28 cellular contexts compared by ENCODE assay signal in the genomic region with DNA sequence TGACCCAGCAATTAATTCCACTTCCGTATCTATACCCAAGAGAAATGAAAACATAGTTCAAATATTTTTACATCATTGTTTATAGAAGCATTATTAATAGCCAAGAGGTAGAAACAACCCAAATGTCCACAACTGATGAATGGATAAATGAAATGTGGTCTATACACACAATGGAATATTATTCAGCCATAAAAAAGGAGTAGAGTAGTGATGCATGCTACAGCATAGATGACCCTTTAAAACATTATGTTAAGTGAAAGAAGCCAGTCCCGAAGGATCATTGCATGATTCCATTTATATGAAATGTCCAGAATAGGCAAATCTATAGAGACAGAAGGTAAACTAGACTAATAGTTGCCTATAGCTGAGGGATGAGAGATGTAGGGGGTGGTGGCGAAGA.
"Had no signal": no experiment of that assay in that cellular context is flagged by ENCODE, and none has a peak within 500 bp of the region (broad histone marks: within the 10 kb centered on the region; RNA-seq: fewer than 3 reads in every experiment).

No MANE protein-coding gene starts in this region.

- H3K4me1 ChIP-seq: colonic mucosa, esophagus muscularis mucosa, esophagus squamous epithelium, foreskin keratinocyte, gastroesophageal sphincter, heart left ventricle, heart right ventricle had no signal

- H3K27ac ChIP-seq: colonic mucosa, coronary artery, dorsolateral prefrontal cortex, epithelial cell of prostate, esophagus muscularis mucosa, esophagus squamous epithelium, foreskin keratinocyte, gastrocnemius medialis, gastroesophageal sphincter, heart left ventricle, heart right ventricle, hepatocyte had no signal

- ATAC-seq: effector memory CD8-positive, alpha-beta T cell; esophagus mucosa; foreskin keratinocyte; gastrocnemius medialis; gastroesophageal sphincter; heart left ventricle; heart right ventricle had no signal

- H3K4me3 ChIP-seq: colonic mucosa, coronary artery, dorsolateral prefrontal cortex, esophagus muscularis mucosa, esophagus squamous epithelium, gastrocnemius medialis, gastroesophageal sphincter, heart left ventricle, heart right ventricle, hepatocyte had no signal

- H2AFZ ChIP-seq: hepatocyte had no signal

- H3K4me2 ChIP-seq: hepatocyte had no signal

- DNase-seq: colonic mucosa; cortex of kidney; dermis blood vessel endothelial cell; dorsolateral prefrontal cortex; effector CD4-positive, alpha-beta T cell; effector CD8-positive, alpha-beta T cell; effector memory CD4-positive, alpha-beta T cell; effector memory CD8-positive, alpha-beta T cell; endodermal cell; erythroblast; esophagus squamous epithelium; foreskin fibroblast; foreskin keratinocyte; foreskin melanocyte; gastrocnemius medialis; glutamatergic neuron; head of caudate nucleus; heart left ventricle; heart right ventricle had no signal

- H3K79me2 ChIP-seq: hepatocyte had no signal

- H3K36me3 ChIP-seq: colonic mucosa, gastrocnemius medialis had no signal

- FAIRE-seq: endometrium, endothelial cell of umbilical vein, frontal cortex had no signal

- H3K9me3 ChIP-seq: colonic mucosa, esophagus muscularis mucosa, esophagus squamous epithelium, gastrocnemius medialis, gastroesophageal sphincter, heart left ventricle, heart right ventricle had no signal

- H3K27me3 ChIP-seq: colonic mucosa, dorsolateral prefrontal cortex, esophagus muscularis mucosa, esophagus squamous epithelium, foreskin keratinocyte, gastrocnemius medialis, gastroesophageal sphincter, heart left ventricle, heart right ventricle, hepatocyte had no signal
